ENCODE assay signal across 9 cellular contexts in the genomic region with DNA sequence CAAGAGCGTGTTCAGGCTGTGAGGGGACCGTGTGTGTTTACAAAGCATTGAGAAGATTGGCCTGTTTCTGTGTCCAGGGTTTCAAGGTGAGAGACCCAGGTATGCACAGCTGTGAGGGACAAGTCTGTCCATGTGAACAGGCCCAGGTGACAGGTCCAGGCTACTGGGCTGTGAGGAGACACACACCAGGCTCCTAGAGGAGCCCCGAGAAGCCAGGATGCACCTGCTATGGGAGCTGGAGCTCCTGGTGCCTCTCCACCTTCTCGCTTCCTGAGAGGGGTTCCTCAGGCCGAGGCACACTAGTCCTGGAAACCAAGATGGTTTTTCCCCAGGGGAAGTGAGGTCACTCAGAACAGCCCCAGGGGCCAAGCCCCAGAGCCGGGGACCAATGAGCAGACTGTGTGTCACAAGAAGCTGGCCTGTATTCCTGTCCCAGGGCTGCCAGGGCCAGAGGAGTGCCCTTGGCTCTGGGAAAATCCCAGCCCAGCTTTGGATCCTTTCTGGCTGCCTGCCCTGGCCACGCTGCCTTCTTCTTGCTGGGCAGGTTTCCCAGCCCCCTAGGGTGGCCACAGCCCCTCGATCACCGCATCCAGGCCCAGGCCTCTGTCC.
DNase-seq lines count a peak whose midpoint lies in the region; ATAC-seq and TF ChIP-seq lines count a peak whose summit lies in the region.
"Had no signal": no experiment of that assay in that cellular context is flagged by ENCODE, and none has a peak within 500 bp of the region (broad histone marks: within the 10 kb centered on the region; RNA-seq: fewer than 3 reads in every experiment).

No MANE protein-coding gene starts in this region.

- H3K4me1 ChIP-seq in heart right ventricle, result peaks cover 0 to 25% (median 13%) of the 10 kb centered on the region in 9 donors

- CTCF ChIA-PET in RWPE1 (lab: Yijun Ruan, JAX), result no interaction called here

- POLR2A ChIA-PET in RWPE1 (lab: Yijun Ruan, JAX; ENCODE audit: low non-redundant PET), result no interaction called here

- H3K9me3 Mint-ChIP-seq in stimulated activated naive B cell treated with anti-CD40 and anti-IgM and Interleukin-4, amounts not matched to agents 10 μg/mL and 1 μg/mL and 100 μg/mL, for 72 hours, result no peaks in the 10 kb centered on the region

- DNase-seq in RWPE1 (ENCODE audit: low spot score) (peak; percentile 44), heart right ventricle (peak; percentile 59 to 63), NCI-H2029 treated with DMSO at 0.1 percent for 48 hours (lab: John Stamatoyannopoulos, UW) (no peak), NCI-H2081 (lab: John Stamatoyannopoulos, UW) (no peak), lower leg skin (ENCODE audit: low spot score in 2 of 2) (no peak), NCI-H2107 treated with DMSO at 0.1 percent for 48 hours (lab: John Stamatoyannopoulos, UW; ENCODE audit: unreplicated experiment) (no peak)
- DNase-seq in stimulated activated naive B cell treated with anti-CD40 and anti-IgM and Interleukin-4, amounts not matched to agents 10 μg/mL and 1 μg/mL and 100 μg/mL, for 72 hours, result no peak
- DNase-seq: KG1 had no signal

- no peaks in the 10 kb centered on the region for H3K27me3 ChIP-seq in heart right ventricle

- peak overlapping the region in 1 of 2 donors; percentile 40 for H3K4me3 Mint-ChIP-seq in stimulated activated naive B cell treated with anti-CD40 and anti-IgM and Interleukin-4, amounts not matched to agents 10 μg/mL and 1 μg/mL and 100 μg/mL, for 72 hours

- intact Hi-C loops in heart right ventricle (cut with DNase I), result loop anchor here in 3 of 10 donors (5.0 to 10.0 kb wide), 3 partner anchors 97 to 221 kb away; no protein-coding TSS in a partner anchor
- intact Hi-C loops in lower leg skin (cut with DNase I; ENCODE audit: low total_unique reads), result no loop called here

- H3K36me3 Mint-ChIP-seq in stimulated activated naive B cell treated with anti-CD40 and anti-IgM and Interleukin-4, amounts not matched to agents 10 μg/mL and 1 μg/mL and 100 μg/mL, for 72 hours, result peaks cover 10 to 18% of the 10 kb centered on the region in 2 donors

- H3K9me3 ChIP-seq in heart right ventricle, result no peaks in the 10 kb centered on the region

- ATAC-seq in GM19463 (IDR thresholded peaks at IDR 0.05; ENCODE audit: unreplicated experiment), result peak; percentile 52
- peak; percentile 76 to 89 (median 88) for ATAC-seq in heart right ventricle
- peak; percentile 67 to 78 for ATAC-seq in stimulated activated naive B cell treated with anti-CD40 and anti-IgM and Interleukin-4, amounts not matched to agents 10 μg/mL and 1 μg/mL and 100 μg/mL, for 72 hours (replicated peaks)

- peaks cover 0 to 37% (median 0%) of the 10 kb centered on the region in 9 donors for H3K36me3 ChIP-seq in heart right ventricle

- peaks cover 16 to 18% of the 10 kb centered on the region in 2 donors for H3K4me1 Mint-ChIP-seq in stimulated activated naive B cell treated with anti-CD40 and anti-IgM and Interleukin-4, amounts not matched to agents 10 μg/mL and 1 μg/mL and 100 μg/mL, for 72 hours

- no peak for TF ChIP-seq POLR2A in lower leg skin (IDR thresholded peaks at IDR 0.05)

- peak overlapping the region; percentile 84 for H3K27ac Mint-ChIP-seq in stimulated activated naive B cell treated with anti-CD40 and anti-IgM and Interleukin-4, amounts not matched to agents 10 μg/mL and 1 μg/mL and 100 μg/mL, for 72 hours

- H3K4me3 ChIP-seq in heart right ventricle (no peak overlapping the region), lower leg skin (ENCODE audit: low read depth, poor library complexity, severe bottlenecking) (no peak overlapping the region)

- H3K27me3 Mint-ChIP-seq in stimulated activated naive B cell treated with anti-CD40 and anti-IgM and Interleukin-4, amounts not matched to agents 10 μg/mL and 1 μg/mL and 100 μg/mL, for 72 hours, result no peaks in the 10 kb centered on the region

- WGBS in heart right ventricle, 2 donors, result 44 to 52% methylated on average over 9 of the region's 9 CpGs
- 36 to 48% methylated on average over 7 to 8 of the region's 9 CpGs for WGBS in lower leg skin, 2 donors

- H3K27ac ChIP-seq in RWPE1 (peak overlapping the region; percentile 84), heart right ventricle (peak overlapping the region in 5 of 10 donors; percentile 1 to 48 (median 25))

- no peak for TF ChIP-seq CTCF in RWPE1 (conservative IDR thresholded peaks at IDR 0.05; ENCODE audit: low read depth)
- no peak for TF ChIP-seq CTCF in heart right ventricle (IDR thresholded peaks at IDR 0.05)
- TF ChIP-seq CTCF in lower leg skin (IDR thresholded peaks at IDR 0.05), result no peak

Comparison
In these comparisons a context has a peak if more than half of its experiments do, and no peak if none do; other contexts are left out.
1. DNase-seq: peak in RWPE1 (single experiment) and heart right ventricle (2 of 2); none in stimulated activated naive B cell treated with anti-CD40 and anti-IgM and Interleukin-4, amounts not matched to agents 10 μg/mL and 1 μg/mL and 100 μg/mL, for 72 hours (single experiment), NCI-H2029 treated with DMSO at 0.1 percent for 48 hours (single experiment), NCI-H2081 (0 of 2), lower leg skin (0 of 2) and NCI-H2107 treated with DMSO at 0.1 percent for 48 hours (single experiment).
2. Peak in every context shown above with its lines, with median percentiles within 50 percentile points of each other: ATAC-seq.